ENCODE assay signal across 1 cellular context in the genomic region with DNA sequence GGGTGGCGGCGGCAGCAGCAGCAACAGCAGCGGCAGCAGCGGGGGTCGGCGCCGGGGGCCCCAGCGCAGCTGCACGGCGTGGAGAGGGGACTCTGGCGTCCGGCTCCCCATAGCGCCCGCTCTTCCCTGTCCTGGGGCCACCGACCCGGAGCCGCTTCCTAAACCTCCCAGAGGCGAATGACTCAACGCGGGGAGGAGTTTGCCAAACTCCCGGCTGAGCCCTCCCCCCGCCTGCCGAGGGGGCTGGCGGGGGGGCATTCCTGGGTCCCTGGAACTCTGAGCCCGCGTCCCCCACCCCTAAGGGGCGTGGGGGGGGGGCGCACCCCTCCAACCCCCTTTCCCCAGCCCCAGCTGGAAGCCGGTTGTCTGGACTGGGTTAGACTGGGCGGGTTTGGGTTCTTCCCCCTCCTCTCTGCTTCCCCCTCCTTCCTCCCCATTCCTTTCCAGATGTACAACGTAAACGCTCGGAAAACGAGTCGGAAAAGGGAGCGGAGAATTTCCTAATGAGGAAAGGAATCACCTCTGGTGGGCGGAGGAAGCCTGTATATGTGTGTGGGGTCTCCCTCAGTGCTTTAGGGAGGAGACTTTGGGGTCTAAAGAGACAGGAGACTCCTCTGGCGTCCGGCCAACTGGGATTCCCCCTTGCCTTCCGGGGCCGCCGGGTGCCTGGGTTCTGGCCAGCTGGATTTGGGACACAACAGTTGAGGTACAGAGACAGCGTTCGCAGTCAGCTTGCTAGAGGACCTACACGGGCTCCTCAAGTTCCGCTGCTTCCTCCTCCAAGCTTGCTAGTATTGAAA.
TF ChIP-seq lines count a peak whose summit lies in the region.

A gene (minus strand): TSS at position 179 of the 800 bp plus-strand sequence. CDS start 68 bp downstream, at position 111.

TF ChIP-seq in HEK293, 187 proteins besides CTCF, POLR2A, EP300 and RAD21 (continued from another document):
- TF ChIP-seq, protein P1, sequence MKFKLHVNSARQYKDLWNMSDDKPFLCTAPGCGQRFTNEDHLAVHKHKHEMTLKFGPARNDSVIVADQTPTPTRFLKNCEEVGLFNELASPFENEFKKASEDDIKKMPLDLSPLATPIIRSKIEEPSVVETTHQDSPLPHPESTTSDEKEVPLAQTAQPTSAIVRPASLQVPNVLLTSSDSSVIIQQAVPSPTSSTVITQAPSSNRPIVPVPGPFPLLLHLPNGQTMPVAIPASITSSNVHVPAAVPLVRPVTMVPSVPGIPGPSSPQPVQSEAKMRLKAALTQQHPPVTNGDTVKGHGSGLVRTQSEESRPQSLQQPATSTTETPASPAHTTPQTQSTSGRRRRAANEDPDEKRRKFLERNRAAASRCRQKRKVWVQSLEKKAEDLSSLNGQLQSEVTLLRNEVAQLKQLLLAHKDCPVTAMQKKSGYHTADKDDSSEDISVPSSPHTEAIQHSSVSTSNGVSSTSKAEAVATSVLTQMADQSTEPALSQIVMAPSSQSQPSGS (tag by site-specific recombination; IDR thresholded peaks at IDR 0.05; ENCODE audit: low read depth) = no peak
- TF ChIP-seq WT1 (tag by site-specific recombination; IDR thresholded peaks at IDR 0.05) (peak; percentile 25; the same call in 1 of the 2 replicates), ZNF561 (tag by site-specific recombination; IDR thresholded peaks at IDR 0.05; ENCODE audit: borderline replicate concordance) (peak; percentile 40; the same call in 1 of the 2 replicates), KLF16 (tag by site-specific recombination; IDR thresholded peaks at IDR 0.05) (no peak), HOXD13 (CRISPR knock-in tag; IDR thresholded peaks at IDR 0.05; ENCODE audit: borderline replicate concordance) (no peak), SCRT2 (tag by site-specific recombination; IDR thresholded peaks at IDR 0.05) (no peak), ZNF341 (tag by site-specific recombination; IDR thresholded peaks at IDR 0.05; ENCODE audit: low read depth) (peak; percentile 92), ZSCAN30 (tag by site-specific recombination; IDR thresholded peaks at IDR 0.05) (peak; percentile 83), ZNF747 (tag by site-specific recombination; IDR thresholded peaks at IDR 0.05) (no peak), ZNF626 (tag by site-specific recombination; IDR thresholded peaks at IDR 0.05) (no peak), ZNF112 (tag by site-specific recombination; IDR thresholded peaks at IDR 0.05) (no peak), ZFP3 (tag by site-specific recombination; IDR thresholded peaks at IDR 0.05; ENCODE audit: low read depth) (no peak), ZNF10 (tag by site-specific recombination; IDR thresholded peaks at IDR 0.05) (no peak), ZNF670 (tag by site-specific recombination; IDR thresholded peaks at IDR 0.05; ENCODE audit: low read depth) (no peak), GLI2 (tag by site-specific recombination; IDR thresholded peaks at IDR 0.05; ENCODE audit: borderline replicate concordance, low read depth) (no peak), IKZF3 (tag by site-specific recombination; IDR thresholded peaks at IDR 0.05) (peak; percentile 94), EGR2 (tag by site-specific recombination; IDR thresholded peaks at IDR 0.05; ENCODE audit: low read depth) (no peak), ZNF266 (tag by site-specific recombination; IDR thresholded peaks at IDR 0.05; ENCODE audit: low read depth) (no peak), ZIC2 (tag by site-specific recombination; IDR thresholded peaks at IDR 0.05) (peak; percentile 95), ZNF76 (tag by site-specific recombination; IDR thresholded peaks at IDR 0.05; ENCODE audit: borderline replicate concordance, low read depth) (0 out of 2 replicates have a peak, but pooled peaks have one; percentile 27), ZNF223 (tag by site-specific recombination; IDR thresholded peaks at IDR 0.05) (no peak), ZFP69B (tag by site-specific recombination; IDR thresholded peaks at IDR 0.05) (no peak), YY1 (tag by site-specific recombination; IDR thresholded peaks at IDR 0.05) (no peak), ZXDB (tag by site-specific recombination; IDR thresholded peaks at IDR 0.05) (peak; percentile 16; the same call in 1 of the 2 replicates), ZNF777 (tag by site-specific recombination; IDR thresholded peaks at IDR 0.05; ENCODE audit: borderline replicate concordance) (no peak), ZBTB8A (tag by site-specific recombination; IDR thresholded peaks at IDR 0.05) (peak; percentile 19), YY2 (tag by site-specific recombination; IDR thresholded peaks at IDR 0.05) (no peak), ZNF629 (tag by site-specific recombination; IDR thresholded peaks at IDR 0.05) (peak; percentile 61), ZNF155 (tag by site-specific recombination; IDR thresholded peaks at IDR 0.05) (no peak), ZNF48 (tag by site-specific recombination; IDR thresholded peaks at IDR 0.05) (no peak)
- TF ChIP-seq, protein P2, sequence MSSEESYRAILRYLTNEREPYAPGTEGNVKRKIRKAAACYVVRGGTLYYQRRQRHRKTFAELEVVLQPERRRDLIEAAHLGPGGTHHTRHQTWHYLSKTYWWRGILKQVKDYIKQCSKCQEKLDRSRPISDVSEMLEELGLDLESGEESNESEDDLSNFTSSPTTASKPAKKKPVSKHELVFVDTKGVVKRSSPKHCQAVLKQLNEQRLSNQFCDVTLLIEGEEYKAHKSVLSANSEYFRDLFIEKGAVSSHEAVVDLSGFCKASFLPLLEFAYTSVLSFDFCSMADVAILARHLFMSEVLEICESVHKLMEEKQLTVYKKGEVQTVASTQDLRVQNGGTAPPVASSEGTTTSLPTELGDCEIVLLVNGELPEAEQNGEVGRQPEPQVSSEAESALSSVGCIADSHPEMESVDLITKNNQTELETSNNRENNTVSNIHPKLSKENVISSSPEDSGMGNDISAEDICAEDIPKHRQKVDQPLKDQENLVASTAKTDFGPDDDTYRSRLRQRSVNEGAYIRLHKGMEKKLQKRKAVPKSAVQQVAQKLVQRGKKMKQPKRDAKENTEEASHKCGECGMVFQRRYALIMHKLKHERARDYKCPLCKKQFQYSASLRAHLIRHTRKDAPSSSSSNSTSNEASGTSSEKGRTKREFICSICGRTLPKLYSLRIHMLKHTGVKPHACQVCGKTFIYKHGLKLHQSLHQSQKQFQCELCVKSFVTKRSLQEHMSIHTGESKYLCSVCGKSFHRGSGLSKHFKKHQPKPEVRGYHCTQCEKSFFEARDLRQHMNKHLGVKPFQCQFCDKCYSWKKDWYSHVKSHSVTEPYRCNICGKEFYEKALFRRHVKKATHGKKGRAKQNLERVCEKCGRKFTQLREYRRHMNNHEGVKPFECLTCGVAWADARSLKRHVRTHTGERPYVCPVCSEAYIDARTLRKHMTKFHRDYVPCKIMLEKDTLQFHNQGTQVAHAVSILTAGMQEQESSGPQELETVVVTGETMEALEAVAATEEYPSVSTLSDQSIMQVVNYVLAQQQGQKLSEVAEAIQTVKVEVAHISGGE (tag by site-specific recombination; conservative IDR thresholded peaks at IDR 0.05; ENCODE audit: low read depth) = peak; percentile 17; the same call in 1 of the 2 replicates
- TF ChIP-seq, protein P3, sequence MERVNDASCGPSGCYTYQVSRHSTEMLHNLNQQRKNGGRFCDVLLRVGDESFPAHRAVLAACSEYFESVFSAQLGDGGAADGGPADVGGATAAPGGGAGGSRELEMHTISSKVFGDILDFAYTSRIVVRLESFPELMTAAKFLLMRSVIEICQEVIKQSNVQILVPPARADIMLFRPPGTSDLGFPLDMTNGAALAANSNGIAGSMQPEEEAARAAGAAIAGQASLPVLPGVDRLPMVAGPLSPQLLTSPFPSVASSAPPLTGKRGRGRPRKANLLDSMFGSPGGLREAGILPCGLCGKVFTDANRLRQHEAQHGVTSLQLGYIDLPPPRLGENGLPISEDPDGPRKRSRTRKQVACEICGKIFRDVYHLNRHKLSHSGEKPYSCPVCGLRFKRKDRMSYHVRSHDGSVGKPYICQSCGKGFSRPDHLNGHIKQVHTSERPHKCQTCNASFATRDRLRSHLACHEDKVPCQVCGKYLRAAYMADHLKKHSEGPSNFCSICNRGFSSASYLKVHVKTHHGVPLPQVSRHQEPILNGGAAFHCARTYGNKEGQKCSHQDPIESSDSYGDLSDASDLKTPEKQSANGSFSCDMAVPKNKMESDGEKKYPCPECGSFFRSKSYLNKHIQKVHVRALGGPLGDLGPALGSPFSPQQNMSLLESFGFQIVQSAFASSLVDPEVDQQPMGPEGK (tag by site-specific recombination; IDR thresholded peaks at IDR 0.05) = peak; percentile 94
- TF ChIP-seq, protein P4, sequence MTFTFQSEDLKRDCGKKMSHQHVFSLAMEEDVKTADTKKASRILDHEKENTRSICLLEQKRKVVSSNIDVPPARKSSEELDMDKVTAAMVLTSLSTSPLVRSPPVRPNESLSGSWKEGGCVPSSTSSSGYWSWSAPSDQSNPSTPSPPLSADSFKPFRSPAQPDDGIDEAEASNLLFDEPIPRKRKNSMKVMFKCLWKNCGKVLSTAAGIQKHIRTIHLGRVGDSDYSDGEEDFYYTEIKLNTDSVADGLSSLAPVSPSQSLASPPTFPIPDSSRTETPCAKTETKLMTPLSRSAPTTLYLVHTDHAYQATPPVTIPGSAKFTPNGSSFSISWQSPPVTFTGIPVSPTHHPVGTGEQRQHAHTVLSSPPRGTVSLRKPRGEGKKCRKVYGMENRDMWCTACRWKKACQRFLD (tag by site-specific recombination; IDR thresholded peaks at IDR 0.05) = no peak
- TF ChIP-seq, protein P5, sequence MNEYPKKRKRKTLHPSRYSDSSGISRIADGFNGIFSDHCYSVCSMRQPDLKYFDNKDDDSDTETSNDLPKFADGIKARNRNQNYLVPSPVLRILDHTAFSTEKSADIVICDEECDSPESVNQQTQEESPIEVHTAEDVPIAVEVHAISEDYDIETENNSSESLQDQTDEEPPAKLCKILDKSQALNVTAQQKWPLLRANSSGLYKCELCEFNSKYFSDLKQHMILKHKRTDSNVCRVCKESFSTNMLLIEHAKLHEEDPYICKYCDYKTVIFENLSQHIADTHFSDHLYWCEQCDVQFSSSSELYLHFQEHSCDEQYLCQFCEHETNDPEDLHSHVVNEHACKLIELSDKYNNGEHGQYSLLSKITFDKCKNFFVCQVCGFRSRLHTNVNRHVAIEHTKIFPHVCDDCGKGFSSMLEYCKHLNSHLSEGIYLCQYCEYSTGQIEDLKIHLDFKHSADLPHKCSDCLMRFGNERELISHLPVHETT (tag by site-specific recombination; IDR thresholded peaks at IDR 0.05) = no peak
- TF ChIP-seq, protein P6, sequence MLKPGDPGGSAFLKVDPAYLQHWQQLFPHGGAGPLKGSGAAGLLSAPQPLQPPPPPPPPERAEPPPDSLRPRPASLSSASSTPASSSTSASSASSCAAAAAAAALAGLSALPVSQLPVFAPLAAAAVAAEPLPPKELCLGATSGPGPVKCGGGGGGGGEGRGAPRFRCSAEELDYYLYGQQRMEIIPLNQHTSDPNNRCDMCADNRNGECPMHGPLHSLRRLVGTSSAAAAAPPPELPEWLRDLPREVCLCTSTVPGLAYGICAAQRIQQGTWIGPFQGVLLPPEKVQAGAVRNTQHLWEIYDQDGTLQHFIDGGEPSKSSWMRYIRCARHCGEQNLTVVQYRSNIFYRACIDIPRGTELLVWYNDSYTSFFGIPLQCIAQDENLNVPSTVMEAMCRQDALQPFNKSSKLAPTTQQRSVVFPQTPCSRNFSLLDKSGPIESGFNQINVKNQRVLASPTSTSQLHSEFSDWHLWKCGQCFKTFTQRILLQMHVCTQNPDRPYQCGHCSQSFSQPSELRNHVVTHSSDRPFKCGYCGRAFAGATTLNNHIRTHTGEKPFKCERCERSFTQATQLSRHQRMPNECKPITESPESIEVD (tag by site-specific recombination; IDR thresholded peaks at IDR 0.05) = no peak
- TF ChIP-seq, protein P7, sequence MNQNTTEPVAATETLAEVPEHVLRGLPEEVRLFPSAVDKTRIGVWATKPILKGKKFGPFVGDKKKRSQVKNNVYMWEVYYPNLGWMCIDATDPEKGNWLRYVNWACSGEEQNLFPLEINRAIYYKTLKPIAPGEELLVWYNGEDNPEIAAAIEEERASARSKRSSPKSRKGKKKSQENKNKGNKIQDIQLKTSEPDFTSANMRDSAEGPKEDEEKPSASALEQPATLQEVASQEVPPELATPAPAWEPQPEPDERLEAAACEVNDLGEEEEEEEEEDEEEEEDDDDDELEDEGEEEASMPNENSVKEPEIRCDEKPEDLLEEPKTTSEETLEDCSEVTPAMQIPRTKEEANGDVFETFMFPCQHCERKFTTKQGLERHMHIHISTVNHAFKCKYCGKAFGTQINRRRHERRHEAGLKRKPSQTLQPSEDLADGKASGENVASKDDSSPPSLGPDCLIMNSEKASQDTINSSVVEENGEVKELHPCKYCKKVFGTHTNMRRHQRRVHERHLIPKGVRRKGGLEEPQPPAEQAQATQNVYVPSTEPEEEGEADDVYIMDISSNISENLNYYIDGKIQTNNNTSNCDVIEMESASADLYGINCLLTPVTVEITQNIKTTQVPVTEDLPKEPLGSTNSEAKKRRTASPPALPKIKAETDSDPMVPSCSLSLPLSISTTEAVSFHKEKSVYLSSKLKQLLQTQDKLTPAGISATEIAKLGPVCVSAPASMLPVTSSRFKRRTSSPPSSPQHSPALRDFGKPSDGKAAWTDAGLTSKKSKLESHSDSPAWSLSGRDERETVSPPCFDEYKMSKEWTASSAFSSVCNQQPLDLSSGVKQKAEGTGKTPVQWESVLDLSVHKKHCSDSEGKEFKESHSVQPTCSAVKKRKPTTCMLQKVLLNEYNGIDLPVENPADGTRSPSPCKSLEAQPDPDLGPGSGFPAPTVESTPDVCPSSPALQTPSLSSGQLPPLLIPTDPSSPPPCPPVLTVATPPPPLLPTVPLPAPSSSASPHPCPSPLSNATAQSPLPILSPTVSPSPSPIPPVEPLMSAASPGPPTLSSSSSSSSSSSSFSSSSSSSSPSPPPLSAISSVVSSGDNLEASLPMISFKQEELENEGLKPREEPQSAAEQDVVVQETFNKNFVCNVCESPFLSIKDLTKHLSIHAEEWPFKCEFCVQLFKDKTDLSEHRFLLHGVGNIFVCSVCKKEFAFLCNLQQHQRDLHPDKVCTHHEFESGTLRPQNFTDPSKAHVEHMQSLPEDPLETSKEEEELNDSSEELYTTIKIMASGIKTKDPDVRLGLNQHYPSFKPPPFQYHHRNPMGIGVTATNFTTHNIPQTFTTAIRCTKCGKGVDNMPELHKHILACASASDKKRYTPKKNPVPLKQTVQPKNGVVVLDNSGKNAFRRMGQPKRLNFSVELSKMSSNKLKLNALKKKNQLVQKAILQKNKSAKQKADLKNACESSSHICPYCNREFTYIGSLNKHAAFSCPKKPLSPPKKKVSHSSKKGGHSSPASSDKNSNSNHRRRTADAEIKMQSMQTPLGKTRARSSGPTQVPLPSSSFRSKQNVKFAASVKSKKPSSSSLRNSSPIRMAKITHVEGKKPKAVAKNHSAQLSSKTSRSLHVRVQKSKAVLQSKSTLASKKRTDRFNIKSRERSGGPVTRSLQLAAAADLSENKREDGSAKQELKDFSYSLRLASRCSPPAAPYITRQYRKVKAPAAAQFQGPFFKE (tag by site-specific recombination; IDR thresholded peaks at IDR 0.05; ENCODE audit: borderline replicate concordance) = no peak
- TF ChIP-seq, protein P8, sequence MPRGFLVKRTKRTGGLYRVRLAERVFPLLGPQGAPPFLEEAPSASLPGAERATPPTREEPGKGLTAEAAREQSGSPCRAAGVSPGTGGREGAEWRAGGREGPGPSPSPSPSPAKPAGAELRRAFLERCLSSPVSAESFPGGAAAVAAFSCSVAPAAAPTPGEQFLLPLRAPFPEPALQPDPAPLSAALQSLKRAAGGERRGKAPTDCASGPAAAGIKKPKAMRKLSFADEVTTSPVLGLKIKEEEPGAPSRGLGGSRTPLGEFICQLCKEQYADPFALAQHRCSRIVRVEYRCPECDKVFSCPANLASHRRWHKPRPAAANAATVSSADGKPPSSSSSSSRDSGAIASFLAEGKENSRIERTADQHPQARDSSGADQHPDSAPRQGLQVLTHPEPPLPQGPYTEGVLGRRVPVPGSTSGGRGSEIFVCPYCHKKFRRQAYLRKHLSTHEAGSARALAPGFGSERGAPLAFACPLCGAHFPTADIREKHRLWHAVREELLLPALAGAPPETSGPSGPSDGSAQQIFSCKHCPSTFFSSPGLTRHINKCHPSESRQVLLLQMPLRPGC (tag by site-specific recombination; IDR thresholded peaks at IDR 0.05) = no peak
